Comparison of ENCODE assay signal across 8 cellular contexts in the genomic region with DNA sequence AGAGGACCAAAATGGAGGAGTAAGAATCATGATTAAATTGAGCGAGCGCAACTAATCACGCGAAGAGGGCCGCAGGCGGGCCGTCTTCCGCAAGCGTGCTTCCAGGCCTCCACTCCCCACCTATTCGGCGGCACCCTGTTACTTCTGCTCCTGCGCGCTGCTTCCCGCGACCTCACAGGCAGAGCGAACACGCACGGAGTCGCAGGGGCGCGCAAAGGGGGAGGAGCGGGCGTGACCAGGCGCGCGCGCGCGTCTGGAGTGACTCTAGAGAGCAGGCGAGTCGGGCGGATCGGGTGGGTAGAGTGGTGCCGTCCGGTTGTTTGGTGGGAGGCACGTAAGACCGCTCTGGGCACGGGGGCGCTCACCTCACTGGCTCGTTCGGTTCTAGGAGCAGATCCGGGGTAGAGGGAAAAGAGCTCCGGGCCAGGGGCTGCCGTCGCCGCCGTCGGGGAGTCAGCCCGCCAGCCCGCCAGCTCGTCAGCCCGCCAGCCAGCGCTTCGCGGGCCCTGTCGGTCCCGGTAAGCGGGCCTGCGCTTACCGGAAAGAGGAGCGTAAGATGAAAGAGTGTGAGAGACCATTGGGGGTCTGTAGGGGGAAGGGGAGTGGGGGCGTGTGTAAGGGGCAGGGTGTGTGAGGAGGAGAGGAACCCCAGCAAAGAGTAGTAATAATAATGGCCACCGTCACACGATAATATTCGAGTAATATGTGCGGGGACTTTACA. TPM values are rescaled to one million over a fixed set of nuclear protein-coding genes. Genes with fewer than 3 reads are reported as not detected.
A peak's percentile ranks its signal among the peaks of the same experiment; 100 is the strongest.
DNase-seq lines count a peak whose midpoint lies in the region; ATAC-seq and TF ChIP-seq lines count a peak whose summit lies in the region.

TSS of gene CNOT8 (plus strand) at position 377 of the 721 bp plus-strand sequence. CDS start 4,652 bp downstream, outside the sequence.

- peak within 1 kb of the TSS; percentile 100 for H3K27ac ChIP-seq in angular gyrus (ENCODE audit: low read depth, low read length)
- peak within 1 kb of the TSS; percentile 98 for H3K27ac ChIP-seq in uterus

- ATAC-seq in GM18498 (IDR thresholded peaks at IDR 0.05; ENCODE audit: unreplicated experiment): peak; percentile 84
- peak; percentile 68 for ATAC-seq in HG02938 (IDR thresholded peaks at IDR 0.05; ENCODE audit: unreplicated experiment)
- ATAC-seq in left ventricle myocardium superior: peak; percentile 91

- H3K27me3 ChIP-seq in uterus: no peaks in the 10 kb centered on the region

- H3K4me3 ChIP-seq in uterus: peak within 1 kb of the TSS; percentile 82 to 90

- TF ChIP-seq CTCF in uterus (IDR thresholded peaks at IDR 0.05): peak in 2 of 4 experiments; percentile 12 to 17

- intact Hi-C loops in left ventricle myocardium superior (cut with micrococcal nuclease) (no loop called here), uterus (cut with DNase I; ENCODE audit: low total_unique reads) (loop anchor here (5.0 kb wide), 1 partner anchor 101 kb away; the partner anchor contains the start of gene LARP1)

- no peaks in the 10 kb centered on the region for H3K36me3 ChIP-seq in uterus

- DNase-seq in NCI-H187 (lab: John Stamatoyannopoulos, UW) (peak; percentile 93 to 96), T-helper 2 cell (peak; percentile 92 to 99 (median 97)), left ventricle myocardium superior (peak; percentile 99), pulmonary artery endothelial cell (ENCODE audit: low read depth, low spot score) (peak; percentile 97), uterus (peak; percentile 98)

- no peaks in the 10 kb centered on the region for H3K9me3 ChIP-seq in uterus

- H3K4me1 ChIP-seq in uterus: peaks cover 4 to 5% of the 10 kb centered on the region in 2 donors

- peak; percentile 89 to 91 for TF ChIP-seq POLR2A in uterus (IDR thresholded peaks at IDR 0.05)

RNA-seq across cellular contexts. Expression of gene CNOT8, which starts in this region (rescaled TPM):
- total RNA-seq in left ventricle myocardium superior: 26.1 TPM
- total RNA-seq in pulmonary artery endothelial cell: 74.1 and 81.6 TPM in 2 replicates
- 10 to 100 TPM; 32.0 to 96.2 (median 54.2) TPM for total RNA-seq in uterus

Comparison
In these comparisons a context has a peak if more than half of its experiments do, and no peak if none do; other contexts are left out.
1. Peak in every context shown above with its lines: DNase-seq, ATAC-seq, H3K4me3 ChIP-seq and H3K27ac ChIP-seq.